26 cellular contexts compared by ENCODE assay signal in genomic region chr12:54692353-54692752, GRCh38. TPM values are rescaled to one million over a fixed set of nuclear protein-coding genes. Genes with fewer than 3 reads are reported as not detected.
DNase-seq lines count a peak whose midpoint lies in the region; ATAC-seq, FAIRE-seq and TF ChIP-seq lines count a peak whose summit lies in the region.
"Had no signal": no experiment of that assay in that cellular context is flagged by ENCODE, and none has a peak within 500 bp of the region (broad histone marks: within the 10 kb centered on the region; RNA-seq: fewer than 3 reads in every experiment).

No MANE protein-coding gene starts in this region.

- WGBS in GM12878 (ENCODE audit: insufficient coverage, insufficient replicate concordance, low lambda C conversion rate, missing lambda C conversion rate): 43% methylated on average over 2 of the region's 2 CpGs

- DNase-seq in GM12878 (ENCODE audit: low read depth, low spot score) (no peak), BE2C (no peak), RPMI8226 (no peak)
- no peak for DNase-seq in central memory CD4-positive, alpha-beta T cell
- DNase-seq: CD4-positive, CD25-positive, alpha-beta regulatory T cell; CD8-positive, alpha-beta memory T cell; COR-L47; DMS 273 treated with DMSO at 0.1 percent for 48 hours; DMS53; DND-41; EL; GOT3; H7; HFFc6 had no signal

- H3K79me2 ChIP-seq in GM12878 (ENCODE audit: control insufficient read depth, insufficient read depth, low read length): no peaks in the 10 kb centered on the region

- CTCF ChIA-PET in GM12878 (lab: Yijun Ruan, JAX): interaction anchor here (1.4 to 4.7 kb wide), 3 partner anchors 10 to 345 kb away, joined by 4 to 42 read pairs (median 4); no protein-coding TSS in a partner anchor

- H3K4me1 ChIP-seq in GM12878 (ENCODE audit: control insufficient read depth, insufficient read depth, low read length) (no peaks in the 10 kb centered on the region), BE2C (no peaks in the 10 kb centered on the region)
- H3K4me1 ChIP-seq: BLaER1 treated with 17β-estradiol and CSF1 and Interleukin-3, amounts not matched to agents 10 nM and 100 nM had no signal

- BruUV-seq in GM12878 (replicated peaks; lab: Mats Ljungman, UMichigan): no TSS peak

- H3K9me3 ChIP-seq in GM12878 (replicated peaks; ENCODE audit: control insufficient read depth, insufficient read depth, low read length): no peaks in the 10 kb centered on the region
- no peaks in the 10 kb centered on the region for H3K9me3 ChIP-seq in BE2C

- FAIRE-seq in GM12878 (lab: Jason Lieb, UNC): no peak
- FAIRE-seq: A204.1, GM19239 had no signal

- peaks cover 0 to 10% of the 10 kb centered on the region in 2 experiments; a peak in 2 of 4 replicates for H3K27me3 ChIP-seq in GM12878 (replicated peaks in 1 of 2; ENCODE audit: control insufficient read depth in 2 of 2, insufficient read depth in 2 of 2, low read length in 1 of 2)
- H3K27me3 ChIP-seq in BE2C: no peaks in the 10 kb centered on the region
- H3K27me3 ChIP-seq: BLaER1 treated with 17β-estradiol and CSF1 and Interleukin-3, amounts not matched to agents 10 nM and 100 nM had no signal

- no peak overlapping the region for H3K9ac ChIP-seq in GM12878 (ENCODE audit: control insufficient read depth, insufficient read depth, low read length)
- H3K9ac ChIP-seq: BLaER1 treated with 17β-estradiol and CSF1 and Interleukin-3, amounts not matched to agents 10 nM and 100 nM; KMS-11 had no signal

- intact Hi-C loops in GM12878 (cut with micrococcal nuclease; ENCODE audit: unreplicated experiment): no loop called here

- H4K20me1 ChIP-seq in GM12878 (ENCODE audit: control insufficient read depth, insufficient read depth): no peaks in the 10 kb centered on the region
- H4K20me1 ChIP-seq: BLaER1 treated with 17β-estradiol and CSF1 and Interleukin-3, amounts not matched to agents 10 nM and 100 nM had no signal

- SMC1A ChIA-PET in GM12878 (lab: Charles Lee; ENCODE audit: uncharacterized antibody, unreplicated experiment): interaction anchor here (0.8 to 2.0 kb wide), 4 partner anchors 10 to 34 kb away, joined by 3 to 6 read pairs (median 3); no protein-coding TSS in a partner anchor

- no peak for TF ChIP-seq CTCF in GM12878 (IDR thresholded peaks at IDR 0.05 in 2 of 3, conservative IDR thresholded peaks at IDR 0.05 in 1 of 3; ENCODE audit: control insufficient read depth in 2 of 3, extremely low read depth in 1 of 3, insufficient read depth in 1 of 3, low read depth in 3 of 3, low read length in 3 of 3)
- no peak for TF ChIP-seq CTCF in BE2C (IDR thresholded peaks at IDR 0.05; ENCODE audit: low read depth, low read length)

- H3K4me3 ChIP-seq in GM12878 (no peak overlapping the region), BE2C (ENCODE audit: low read depth, low read length) (no peak overlapping the region)
- H3K4me3 ChIP-seq: BLaER1 treated with 17β-estradiol and CSF1 and Interleukin-3, amounts not matched to agents 10 nM and 100 nM had no signal

- no peak for TF ChIP-seq RAD21 in GM12878 (IDR thresholded peaks at IDR 0.05; ENCODE audit: insufficient read depth, low read depth, low read length)

- in situ Hi-C loops in GM12878 (cut with MboI): no loop called here

- no peak for TF ChIP-seq POLR2A in GM12878 (IDR thresholded peaks at IDR 0.05; ENCODE audit: low read depth, low read length)

- no peak overlapping the region for H2AFZ ChIP-seq in GM12878 (ENCODE audit: control insufficient read depth, low read depth, low read length)

- H3K36me3 ChIP-seq in GM12878 (ENCODE audit: control insufficient read depth in 2 of 2, insufficient read depth in 2 of 2, low read length in 1 of 2): no peaks in the 10 kb centered on the region
- H3K36me3 ChIP-seq in BE2C: no peaks in the 10 kb centered on the region
- H3K36me3 ChIP-seq: BLaER1 treated with 17β-estradiol and CSF1 and Interleukin-3, amounts not matched to agents 10 nM and 100 nM had no signal

- no peak overlapping the region for H3K4me2 ChIP-seq in GM12878 (ENCODE audit: control insufficient read depth, insufficient read depth)
- H3K4me2 ChIP-seq: BLaER1 treated with 17β-estradiol and CSF1 and Interleukin-3, amounts not matched to agents 10 nM and 100 nM; KMS-11 had no signal

- RAD21 ChIA-PET in GM12878 (lab: Charles Lee; ENCODE audit: unreplicated experiment): no interaction called here

- no peak for TF ChIP-seq EP300 in GM12878 (IDR thresholded peaks at IDR 0.05; ENCODE audit: borderline replicate concordance in 1 of 2, control insufficient read depth in 1 of 2, low read depth in 2 of 2, low read length in 2 of 2)

- H3K27ac ChIP-seq in GM12878 (ENCODE audit: control insufficient read depth, insufficient read depth): no peak overlapping the region
- H3K27ac ChIP-seq: BLaER1 treated with 17β-estradiol and CSF1 and Interleukin-3, amounts not matched to agents 10 nM and 100 nM; HL-60; KMS-11 had no signal

- POLR2A ChIA-PET in GM12878 (lab: Charles Lee): no interaction called here

- ATAC-seq in GM19035 (IDR thresholded peaks at IDR 0.05; ENCODE audit: unreplicated experiment) (peak; percentile 65), GM21529 (IDR thresholded peaks at IDR 0.05; ENCODE audit: unreplicated experiment) (peak; percentile 59), HG03521 (IDR thresholded peaks at IDR 0.05; ENCODE audit: unreplicated experiment) (peak; percentile 67), GM12878 (peak; percentile 83)
- ATAC-seq: HCT116 had no signal

TF ChIP-seq in GM12878, 131 proteins besides CTCF, POLR2A, EP300 and RAD21:
- no peak for TF ChIP-seq TARDBP (IDR thresholded peaks at IDR 0.05; ENCODE audit: borderline replicate concordance)
- TF ChIP-seq CREM (IDR thresholded peaks at IDR 0.05; ENCODE audit: low read depth): 0 out of 2 replicates have a peak, but pooled peaks have one; percentile 12
- peak; percentile 49 for TF ChIP-seq RUNX3 (IDR thresholded peaks at IDR 0.05; ENCODE audit: low read length)

RNA-seq across cellular contexts. Expression of gene DCD, which starts 44.2 kb away (rescaled TPM):
- not detected in 2 replicates for total RNA-seq in GM12878 (2013; cell fraction: nucleolus; rRNA removed)
- total RNA-seq in GM12878 (2014; rRNA removed) (not detected in 2 replicates), GM12878 (2014; rRNA removed; fragmentation: Illumina TruSeq; extraction: Trizol) (not detected in 2 replicates), GM12878 (2021) (not detected in 2 replicates)
- not detected for polyA plus RNA-seq in GM12878 (2011; ENCODE audit: low read depth)
- polyA plus RNA-seq in GM12878 (2011; rRNA removed) (not detected in 2 replicates), GM12878 (2014; fragmentation: Illumina TruSeq; extraction: Trizol) (not detected in 2 replicates), GM12878 (2014; fragmentation: Nextera tagmentation; extraction: Ambion mirVana) (not detected), GM12878 (2014; rRNA removed) (not detected in 2 replicates), GM12878 (2016; fragmentation: Nextera tagmentation; extraction: Ambion mirVana) (not detected)
- not detected in 2 replicates for polyA plus RNA-seq in GM12878 (2011; cell fraction: cytosol; rRNA removed)
- not detected in 2 replicates for polyA plus RNA-seq in GM12878 (2011; cell fraction: nucleus; rRNA removed)
- not detected in 2 replicates for polyA plus RNA-seq in GM12878 (2012)
- polyA minus RNA-seq in GM12878 (2011; rRNA and poly(A)+ RNA removed): not detected in 2 replicates
- not detected in 2 replicates for polyA minus RNA-seq in GM12878 (2011; cell fraction: cytosol; rRNA and poly(A)+ RNA removed)
- polyA minus RNA-seq in GM12878 (2011; cell fraction: nucleus; rRNA and poly(A)+ RNA removed): not detected in 2 replicates
- polyA plus RNA-seq in BE2C (2012; ENCODE audit: insufficient read depth, insufficient read length, low read depth): not detected
- total RNA-seq: CD4-positive, CD25-positive, alpha-beta regulatory T cell; CD8-positive, alpha-beta memory T cell; G401; H7; HFFc6; HT1080; LHCN-M2 had no signal
- polyA plus RNA-seq: CD4-positive, CD25-positive, alpha-beta regulatory T cell; CD8-positive, alpha-beta memory T cell had no signal

RNA-seq across cellular contexts. Expression of gene LACRT, which starts 57.7 kb away (rescaled TPM):
- total RNA-seq in GM12878 (2013; cell fraction: nucleolus; rRNA removed): not detected in 2 replicates
- not detected in 2 replicates for total RNA-seq in GM12878 (2014; rRNA removed)
- total RNA-seq in GM12878 (2014; rRNA removed; fragmentation: Illumina TruSeq; extraction: Trizol): not detected in 2 replicates
- total RNA-seq in GM12878 (2021): not detected in 2 replicates
- polyA plus RNA-seq in GM12878 (2011; ENCODE audit: low read depth): not detected
- polyA plus RNA-seq in GM12878 (2011; rRNA removed): not detected in 2 replicates
- not detected in 2 replicates for polyA plus RNA-seq in GM12878 (2011; cell fraction: cytosol; rRNA removed)
- polyA plus RNA-seq in GM12878 (2011; cell fraction: nucleus; rRNA removed): not detected in 2 replicates
- not detected in 2 replicates for polyA plus RNA-seq in GM12878 (2012)
- not detected in 2 replicates for polyA plus RNA-seq in GM12878 (2014; fragmentation: Illumina TruSeq; extraction: Trizol)
- polyA plus RNA-seq in GM12878 (2014; fragmentation: Nextera tagmentation; extraction: Ambion mirVana): not detected
- polyA plus RNA-seq in GM12878 (2014; rRNA removed): not detected in 2 replicates
- polyA plus RNA-seq in GM12878 (2016; fragmentation: Nextera tagmentation; extraction: Ambion mirVana): not detected
- polyA minus RNA-seq in GM12878 (2011; rRNA and poly(A)+ RNA removed): not detected in 2 replicates
- not detected in 2 replicates for polyA minus RNA-seq in GM12878 (2011; cell fraction: cytosol; rRNA and poly(A)+ RNA removed)
- not detected in 2 replicates for polyA minus RNA-seq in GM12878 (2011; cell fraction: nucleus; rRNA and poly(A)+ RNA removed)
- not detected for polyA plus RNA-seq in BE2C (2012; ENCODE audit: insufficient read depth, insufficient read length, low read depth)
- total RNA-seq: CD4-positive, CD25-positive, alpha-beta regulatory T cell; CD8-positive, alpha-beta memory T cell; G401; H7; HFFc6; HT1080; LHCN-M2 had no signal
- polyA plus RNA-seq: CD4-positive, CD25-positive, alpha-beta regulatory T cell; CD8-positive, alpha-beta memory T cell had no signal
